ENCODE assay signal across 17 cellular contexts in genomic region chr11:75969626-75970308, GRCh38.
DNase-seq lines count a peak whose midpoint lies in the region; ATAC-seq and TF ChIP-seq lines count a peak whose summit lies in the region.
"Had no signal": no experiment of that assay in that cellular context is flagged by ENCODE, and none has a peak within 500 bp of the region (broad histone marks: within the 10 kb centered on the region; RNA-seq: fewer than 3 reads in every experiment).

No MANE protein-coding gene starts in this region.

- no peak overlapping the region for H3K9ac ChIP-seq in IMR-90 (ENCODE audit: low read depth, low read length)
- H3K9ac ChIP-seq: BLaER1 treated with 17β-estradiol and CSF1 and Interleukin-3, amounts not matched to agents 10 nM and 100 nM had no signal

- POLR2A ChIA-PET in IMR-90 (lab: Charles Lee; ENCODE audit: unreplicated experiment) = no interaction called here

- H3K14ac ChIP-seq in IMR-90 (replicated peaks; ENCODE audit: low read depth, low read length) = no peak overlapping the region; the same call in 1 of the 2 replicates

- peak; percentile 47 for DNase-seq in Ammon's horn (ENCODE audit: low spot score)
- DNase-seq in IMR-90 = peak; percentile 84
- DNase-seq in brain microvascular endothelial cell = peak; percentile 61
- DNase-seq in left colon = no peak
- DNase-seq in natural killer cell = no peak
- no peak for DNase-seq in stimulated activated CD4-positive, alpha-beta T cell treated with anti-CD3 and anti-CD28 coated beads, Interleukin-1b, Interleukin-23, amount 100 ng/mL, for 48 hours
- no peak for DNase-seq in NCI-H1436 treated with DMSO at 0.1 percent for 48 hours (lab: John Stamatoyannopoulos, UW)
- no peak for DNase-seq in NCI-H1092 (lab: John Stamatoyannopoulos, UW)
- DNase-seq: activated CD8-positive, alpha-beta memory T cell treated with anti-CD3 and anti-CD28 coated beads, Interleukin-2, amount 50 U/mL, for 4 hours; activated naive CD4-positive, alpha-beta T cell treated with anti-CD3 and anti-CD28 coated beads, Interleukin-2, amount 10 ng/mL, durations not matched to agents 7 days and 5 days; effector CD8-positive, alpha-beta T cell; mesendoderm; NCI-H187; right lobe of liver; stimulated activated CD4-positive, alpha-beta T cell treated with anti-CD3 and anti-CD28 coated beads, Interleukin-4, amount 100 ng/mL, for 4 hours had no signal

- peaks cover 9 to 12% of the 10 kb centered on the region in 2 experiments for H3K79me1 ChIP-seq in IMR-90 (ENCODE audit: low read depth in 1 of 2, low read length in 2 of 2)

- H3K18ac ChIP-seq in IMR-90 (ENCODE audit: low read depth, low read length) = no peak overlapping the region

- ATAC-seq in IMR-90 (ENCODE audit: low read depth) (no peak), left colon (peak; percentile 58), natural killer cell (no peak)
- ATAC-seq: activated CD4-positive, CD25-positive, alpha-beta regulatory T cell treated with anti-CD3 and anti-CD28 coated beads, Interleukin-2, amount 50 U/mL, for 24 hours; right lobe of liver had no signal

- H3K36me3 Mint-ChIP-seq in natural killer cell = no peaks in the 10 kb centered on the region

- H3K56ac ChIP-seq in IMR-90 (ENCODE audit: extremely low read depth, insufficient read depth, low read length) = no peak overlapping the region

- H3K9me3 Mint-ChIP-seq in natural killer cell = peaks cover 2 to 5% of the 10 kb centered on the region in 2 donors

- H4K5ac ChIP-seq in IMR-90 (ENCODE audit: low read depth, low read length) = no peak overlapping the region

- dilution Hi-C loops in IMR-90 (cut with HindIII; ENCODE audit: low sequenced_read_pairs, unreplicated experiment) = no loop called here

- H4K20me1 ChIP-seq in IMR-90 (ENCODE audit: insufficient read depth, low read length) = 0 out of 2 replicates have a peak, but pooled peaks cover 5% of the 10 kb centered on the region

- BruUV-seq in IMR-90 (replicated peaks; lab: Mats Ljungman, UMichigan) = no TSS peak

- peak overlapping the region in 1 of 2 donors; percentile 39 for H3K27ac Mint-ChIP-seq in natural killer cell
- H3K27ac Mint-ChIP-seq: activated naive CD4-positive, alpha-beta T cell treated with anti-CD3 and anti-CD28 coated beads, Interleukin-2, amount 10 ng/mL, durations not matched to agents 7 days and 5 days had no signal

- H4K91ac ChIP-seq in IMR-90 (ENCODE audit: insufficient read depth, low read depth, low read length) = no peak overlapping the region

- H3K27ac ChIP-seq in IMR-90 (ENCODE audit: insufficient read depth, low read length) (no peak overlapping the region), brain microvascular endothelial cell (no peak overlapping the region)
- H3K27ac ChIP-seq: BLaER1 treated with 17β-estradiol and CSF1 and Interleukin-3, amounts not matched to agents 10 nM and 100 nM; right lobe of liver had no signal

- no peak overlapping the region for H2AFZ ChIP-seq in IMR-90 (replicated peaks; ENCODE audit: low read length, poor library complexity)

- H3K27me3 Mint-ChIP-seq in natural killer cell (ENCODE audit: low read depth in 2 of 2) = no peaks in the 10 kb centered on the region
- H3K27me3 Mint-ChIP-seq: activated naive CD4-positive, alpha-beta T cell treated with anti-CD3 and anti-CD28 coated beads, Interleukin-2, amount 10 ng/mL, durations not matched to agents 7 days and 5 days had no signal

- TF ChIP-seq CTCF in IMR-90 (conservative IDR thresholded peaks at IDR 0.05; ENCODE audit: low read depth, low read length) (no peak), brain microvascular endothelial cell (IDR thresholded peaks at IDR 0.05; ENCODE audit: low read depth, low read length, missing control alignments) (no peak), natural killer cell (IDR thresholded peaks at IDR 0.05) (no peak)

- peaks cover 10% of the 10 kb centered on the region for H3K4me1 ChIP-seq in IMR-90 (ENCODE audit: control insufficient read depth, insufficient read depth, low read length)
- H3K4me1 ChIP-seq: right lobe of liver had no signal

- 0% methylated on average over 1 of the region's 5 CpGs; no CpG with 5 or more reads in 1 of the 2 experiments for WGBS in IMR-90 (ENCODE audit: extremely low coverage in 2 of 2, insufficient read length in 1 of 2), 2 experiments

- no peak overlapping the region for H2BK20ac ChIP-seq in IMR-90 (ENCODE audit: low read depth, low read length)

- no peaks in the 10 kb centered on the region for H3K9me3 ChIP-seq in IMR-90 (ENCODE audit: control insufficient read depth, insufficient read depth, low read length)

- in situ Hi-C loops in IMR-90 (cut with MboI; ENCODE audit: low sequenced_read_pairs) = no loop called here
- in situ Hi-C loops in brain microvascular endothelial cell (cut with HindIII; ENCODE audit: low pct_ligation_motif_present, low sequenced_read_pairs) = no loop called here

- H3K4ac ChIP-seq in IMR-90 (ENCODE audit: low read depth, low read length) = no peak overlapping the region

- 0 out of 2 replicates have a peak overlapping the region, but pooled peaks have one; percentile 3 for H3K23ac ChIP-seq in IMR-90 (ENCODE audit: low read depth, low read length)

- H3K4me3 ChIP-seq in IMR-90 (ENCODE audit: insufficient read depth, low read depth, low read length) (no peak overlapping the region), brain microvascular endothelial cell (ENCODE audit: low read depth, low read length) (no peak overlapping the region)
- H3K4me3 ChIP-seq: BLaER1 treated with 17β-estradiol and CSF1 and Interleukin-3, amounts not matched to agents 10 nM and 100 nM; right lobe of liver had no signal

- no peak overlapping the region for H3K4me3 Mint-ChIP-seq in natural killer cell
- H3K4me3 Mint-ChIP-seq: activated naive CD4-positive, alpha-beta T cell treated with anti-CD3 and anti-CD28 coated beads, Interleukin-2, amount 10 ng/mL, durations not matched to agents 7 days and 5 days had no signal

- H3K36me3 ChIP-seq in IMR-90 (ENCODE audit: control insufficient read depth, insufficient read depth, low read length) (no peaks in the 10 kb centered on the region), brain microvascular endothelial cell (replicated peaks) (no peaks in the 10 kb centered on the region)
- H3K36me3 ChIP-seq: right lobe of liver had no signal

- no peak overlapping the region for H3K4me2 ChIP-seq in IMR-90 (ENCODE audit: low read depth, low read length)
- H3K4me2 ChIP-seq: BLaER1 treated with 17β-estradiol and CSF1 and Interleukin-3, amounts not matched to agents 10 nM and 100 nM had no signal

- H2AK9ac ChIP-seq in IMR-90 (replicated peaks; ENCODE audit: low read depth, low read length, poor library complexity) = no peak overlapping the region

- peaks cover 6% of the 10 kb centered on the region; the same call in 1 of the 2 replicates for H3K9me1 ChIP-seq in IMR-90 (ENCODE audit: insufficient read depth, low read length)

- peaks cover 29 to 37% of the 10 kb centered on the region in 2 donors for H3K4me1 Mint-ChIP-seq in natural killer cell
- H3K4me1 Mint-ChIP-seq: activated naive CD4-positive, alpha-beta T cell treated with anti-CD3 and anti-CD28 coated beads, Interleukin-2, amount 10 ng/mL, durations not matched to agents 7 days and 5 days had no signal

- no peak overlapping the region for H2AK5ac ChIP-seq in IMR-90 (ENCODE audit: low read depth, low read length)

- no peak for TF ChIP-seq POLR2A in IMR-90 (IDR thresholded peaks at IDR 0.05; ENCODE audit: low read depth, low read length)

- TF ChIP-seq RAD21 in IMR-90 (IDR thresholded peaks at IDR 0.05; ENCODE audit: low read length) = no peak

- no peaks in the 10 kb centered on the region for H3K27me3 ChIP-seq in IMR-90 (ENCODE audit: control insufficient read depth, insufficient read depth, low read length)
- no peaks in the 10 kb centered on the region for H3K27me3 ChIP-seq in brain microvascular endothelial cell (replicated peaks)
- H3K27me3 ChIP-seq: BLaER1 treated with 17β-estradiol and CSF1 and Interleukin-3, amounts not matched to agents 10 nM and 100 nM; right lobe of liver had no signal

- H2BK15ac ChIP-seq in IMR-90 (ENCODE audit: low read depth, low read length) = no peak overlapping the region

- no peak overlapping the region for H2BK120ac ChIP-seq in IMR-90 (ENCODE audit: low read depth, low read length)

- intact Hi-C loops in IMR-90 (cut with micrococcal nuclease) = loop anchor here (5.0 kb wide), 1 partner anchor 37 kb away; no protein-coding TSS in a partner anchor
- intact Hi-C loops in left colon (cut with DNase I, micrococcal nuclease) = no loop called here
- intact Hi-C loops in natural killer cell (cut with micrococcal nuclease) = no loop called here

- H2BK5ac ChIP-seq in IMR-90 (ENCODE audit: low read depth, low read length, poor library complexity, severe bottlenecking) = no peak overlapping the region

- CTCF ChIA-PET in IMR-90 (lab: Yijun Ruan, JAX) = no interaction called here

- no peak overlapping the region for H4K8ac ChIP-seq in IMR-90 (ENCODE audit: low read depth in 2 of 2, low read length in 2 of 2)

TF ChIP-seq in IMR-90, 13 proteins besides CTCF, POLR2A, EP300 and RAD21:
- TF ChIP-seq SMC3 (IDR thresholded peaks at IDR 0.05; ENCODE audit: low read depth, low read length) (no peak), CEBPB (IDR thresholded peaks at IDR 0.05; ENCODE audit: low read depth, low read length) (0 out of 2 replicates have a peak, but pooled peaks have one; percentile 3)

Comparison
In these comparisons a context has a peak if more than half of its experiments do, and no peak if none do; other contexts are left out.
1. DNase-seq: peak in Ammon's horn (single experiment), IMR-90 (single experiment) and brain microvascular endothelial cell (single experiment); none in left colon (0 of 2), natural killer cell (single experiment), stimulated activated CD4-positive, alpha-beta T cell treated with anti-CD3 and anti-CD28 coated beads, Interleukin-1b, Interleukin-23, amount 100 ng/mL, for 48 hours (single experiment), NCI-H1436 treated with DMSO at 0.1 percent for 48 hours (single experiment) and NCI-H1092 (single experiment).